21 cellular contexts compared by ENCODE assay signal in the genomic region with DNA sequence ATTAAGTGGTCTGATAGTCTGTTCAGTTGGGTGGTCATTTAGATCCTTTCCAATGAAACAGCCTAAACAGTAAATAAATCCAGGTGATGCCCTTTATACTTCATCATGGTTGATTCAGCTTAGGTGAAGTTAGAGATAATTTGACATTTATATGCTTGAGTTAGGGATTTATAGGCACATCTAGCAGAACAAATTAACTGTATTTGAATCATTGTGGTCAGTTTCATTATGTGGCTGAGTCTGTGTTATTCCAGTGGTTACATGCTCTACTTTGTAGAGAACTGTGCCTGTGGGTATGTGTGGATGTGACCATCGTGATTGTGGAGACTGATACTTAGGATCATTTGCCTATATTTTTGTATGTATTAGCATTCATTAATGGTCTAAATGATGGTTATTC.
"Had no signal": no experiment of that assay in that cellular context is flagged by ENCODE, and none has a peak within 500 bp of the region (broad histone marks: within the 10 kb centered on the region; RNA-seq: fewer than 3 reads in every experiment).

No MANE protein-coding gene starts in this region.

- H3K4me3 ChIP-seq: adrenal gland, body of pancreas, colonic mucosa, gastrocnemius medialis, heart left ventricle, left lung, right lobe of liver, testis, upper lobe of left lung had no signal

- H3K36me3 ChIP-seq: adrenal gland, colonic mucosa, gastrocnemius medialis, heart left ventricle, left lung, right lobe of liver, upper lobe of left lung had no signal

- H3K4me1 ChIP-seq: colonic mucosa, right lobe of liver, testis had no signal

- H3K27ac ChIP-seq: adrenal gland, body of pancreas, colonic mucosa, gastrocnemius medialis, heart left ventricle, left lung, right lobe of liver, testis, upper lobe of left lung had no signal

- ATAC-seq: activated T-cell treated with anti-CD3 and anti-CD28 coated beads, Interleukin-2, amount 50 U/mL, for 4 hours; body of pancreas; gastrocnemius medialis; heart left ventricle; left lung; right lobe of liver had no signal

- H3K9me3 ChIP-seq: adrenal gland, body of pancreas, colonic mucosa, gastrocnemius medialis, heart left ventricle, left lung, right lobe of liver, testis, upper lobe of left lung had no signal

- H3K27ac Mint-ChIP-seq: activated CD4-positive, alpha-beta T cell treated with anti-CD3 and anti-CD28 coated beads, Interleukin-2, amount 10 ng/mL, durations not matched to agents 7 days and 5 days had no signal

- H3K9me3 Mint-ChIP-seq: activated CD4-positive, alpha-beta T cell treated with anti-CD3 and anti-CD28 coated beads, Interleukin-2, amount 10 ng/mL, durations not matched to agents 7 days and 5 days; activated T-cell treated with anti-CD3 and anti-CD28 coated beads, Interleukin-2, amount 50 U/mL, for 4 hours had no signal

- H3K27me3 Mint-ChIP-seq: activated CD4-positive, alpha-beta T cell treated with anti-CD3 and anti-CD28 coated beads, Interleukin-2, amount 10 ng/mL, durations not matched to agents 7 days and 5 days had no signal

- H3K4me3 Mint-ChIP-seq: activated CD4-positive, alpha-beta T cell treated with anti-CD3 and anti-CD28 coated beads, Interleukin-2, amount 10 ng/mL, durations not matched to agents 7 days and 5 days; activated T-cell treated with anti-CD3 and anti-CD28 coated beads, Interleukin-2, amount 50 U/mL, for 4 hours had no signal

- H3K27me3 ChIP-seq: adrenal gland, body of pancreas, colonic mucosa, gastrocnemius medialis, heart left ventricle, left lung, right lobe of liver, testis, upper lobe of left lung had no signal

- DNase-seq: activated CD4-positive, alpha-beta T cell treated with anti-CD3 and anti-CD28 coated beads, Interleukin-2, amount 10 ng/mL, durations not matched to agents 7 days and 5 days; activated CD8-positive, alpha-beta memory T cell treated with anti-CD3 and anti-CD28 coated beads, Interleukin-2, amount 50 U/mL, for 4 hours; activated effector memory CD4-positive, alpha-beta T cell treated with anti-CD3 and anti-CD28 coated beads, Interleukin-2, amount 50 U/mL, for 16 hours; activated naive CD4-positive, alpha-beta T cell treated with anti-CD3 and anti-CD28 coated beads, Interleukin-2, amount 50 U/mL, for 16 hours; activated T-cell treated with anti-CD3 and anti-CD28 coated beads, Interleukin-2, amount 50 U/mL, for 4 hours; adrenal gland; body of pancreas; central memory CD4-positive, alpha-beta T cell; colonic mucosa; erythroblast; gastrocnemius medialis; heart left ventricle; kidney; left lung; right lobe of liver; small intestine; stimulated activated CD4-positive, alpha-beta T cell treated with anti-CD3 and anti-CD28 coated beads, Interleukin-15, amount 100 ng/mL, for 24 hours; stimulated activated CD4-positive, alpha-beta T cell treated with anti-CD3 and anti-CD28 coated beads, Interleukin-2, amount 100 ng/mL, for 48 hours; T1000; testis; upper lobe of left lung had no signal
